In the genomic region with DNA sequence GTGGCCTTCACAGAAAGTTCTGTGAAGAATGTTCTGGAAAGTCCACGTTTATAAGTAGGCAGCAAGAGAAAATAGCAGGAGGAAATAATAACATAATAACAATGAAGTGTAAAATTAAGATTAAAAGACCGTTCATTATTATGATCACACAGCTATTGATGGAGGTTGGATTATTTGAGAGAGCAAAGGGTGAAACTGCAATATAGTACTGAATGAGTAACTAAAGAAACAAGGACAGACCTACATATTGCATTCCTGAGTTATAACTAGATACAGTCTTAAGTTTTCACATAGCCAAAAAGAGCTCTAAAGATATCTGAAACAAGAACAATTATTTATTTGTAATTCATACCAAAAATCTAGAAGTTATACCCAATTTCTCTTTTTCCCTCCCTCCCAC, we compare ENCODE assay signal across 19 cellular contexts.
A peak's percentile ranks its signal among the peaks of the same experiment; 100 is the strongest.
DNase-seq lines count a peak whose midpoint lies in the region; ATAC-seq and TF ChIP-seq lines count a peak whose summit lies in the region.
"Had no signal": no experiment of that assay in that cellular context is flagged by ENCODE, and none has a peak within 500 bp of the region (broad histone marks: within the 10 kb centered on the region; RNA-seq: fewer than 3 reads in every experiment).

No MANE protein-coding gene starts in this region.

- H3K4me1 Mint-ChIP-seq in brain (peaks cover 11% of the 10 kb centered on the region), Calu3 (ENCODE audit: low read depth, unreplicated experiment) (peaks cover 34% of the 10 kb centered on the region)
- H3K4me1 Mint-ChIP-seq: CD4-positive, alpha-beta memory T cell; GM23338 had no signal

- DNase-seq in left colon, result no peak
- no peak for DNase-seq in amygdala (lab: John Stamatoyannopoulos, UW)
- DNase-seq in amniotic stem cell (lab: John Stamatoyannopoulos, UW), result no peak
- DNase-seq in Calu3, result no peak
- DNase-seq: ACHN; CD4-positive, alpha-beta memory T cell; DMS 273 treated with DMSO at 0.1 percent for 48 hours; DMS53; DND-41; EL; H7; HFFc6 had no signal

- H3K27ac ChIP-seq in neutrophil, result peak overlapping the region; percentile 87
- H3K27ac ChIP-seq: C4-2B had no signal

- no peaks in the 10 kb centered on the region for H3K27me3 ChIP-seq in neutrophil

- ATAC-seq in left colon (peak; percentile 49), GM21515 (IDR thresholded peaks at IDR 0.05; ENCODE audit: unreplicated experiment) (no peak)
- ATAC-seq: GM23338, HCT116 had no signal

- TF ChIP-seq CTCF in brain (conservative IDR thresholded peaks at IDR 0.05) (no peak), neutrophil (IDR thresholded peaks at IDR 0.05) (no peak), Calu3 (IDR thresholded peaks at IDR 0.05; ENCODE audit: unreplicated experiment) (no peak)

- H3K27ac Mint-ChIP-seq in brain, result peak overlapping the region in 3 of 5 experiments; percentile 28 to 84 (median 75)
- H3K27ac Mint-ChIP-seq in Calu3 (ENCODE audit: unreplicated experiment), result no peak overlapping the region
- H3K27ac Mint-ChIP-seq: GM23338, HFFc6 had no signal

- H3K9me3 Mint-ChIP-seq in brain, result no peaks in the 10 kb centered on the region
- no peaks in the 10 kb centered on the region for H3K9me3 Mint-ChIP-seq in Calu3 (ENCODE audit: low read depth, unreplicated experiment)
- H3K9me3 Mint-ChIP-seq: CD4-positive, alpha-beta memory T cell; GM23338; HFFc6; IgD-negative memory B cell had no signal

- CTCF ChIA-PET in Calu3 (lab: Charles Lee), result interaction anchor here (0.6 to 1.6 kb wide), 5 partner anchors 11 to 372 kb away, joined by 3 to 5 read pairs (median 3); no protein-coding TSS in a partner anchor

- H3K36me3 ChIP-seq in neutrophil, result no peaks in the 10 kb centered on the region

- H3K36me3 Mint-ChIP-seq in brain (no peaks in the 10 kb centered on the region), Calu3 (ENCODE audit: insufficient read depth, unreplicated experiment) (no peaks in the 10 kb centered on the region)
- H3K36me3 Mint-ChIP-seq: CD4-positive, alpha-beta memory T cell; IgD-negative memory B cell had no signal

- no peak overlapping the region for H3K4me3 Mint-ChIP-seq in brain
- no peak overlapping the region for H3K4me3 Mint-ChIP-seq in Calu3 (ENCODE audit: low read depth, unreplicated experiment)
- H3K4me3 Mint-ChIP-seq: CD4-positive, alpha-beta memory T cell; GM23338; HFFc6; IgD-negative memory B cell had no signal

- H3K27me3 Mint-ChIP-seq in brain (peaks cover 4% of the 10 kb centered on the region), Calu3 (ENCODE audit: unreplicated experiment) (no peaks in the 10 kb centered on the region)
- H3K27me3 Mint-ChIP-seq: CD4-positive, alpha-beta memory T cell; IgD-negative memory B cell had no signal

- H3K9me3 ChIP-seq in neutrophil, result no peaks in the 10 kb centered on the region

- no TSS peak for BruUV-seq in Calu3 (replicated peaks; lab: Mats Ljungman, UMichigan)

- H3K4me3 ChIP-seq in neutrophil (ENCODE audit: low read depth in 1 of 2, low read length in 1 of 2), result no peak overlapping the region
- H3K4me3 ChIP-seq: GM23338 had no signal

- intact Hi-C loops in left colon (cut with DNase I, micrococcal nuclease), result no loop called here
- intact Hi-C loops in Calu3 (cut with micrococcal nuclease; ENCODE audit: unreplicated experiment), result no loop called here

- peaks cover 34 to 39% of the 10 kb centered on the region in 2 experiments for H3K4me1 ChIP-seq in neutrophil (ENCODE audit: control insufficient read depth in 1 of 2, insufficient read depth in 1 of 2, low read depth in 1 of 2, low read length in 1 of 2)
